In genomic region chr4:26568446-26568994, GRCh38 we compare ENCODE assay signal across 1 cellular context.
TF ChIP-seq lines count a peak whose summit lies in the region.

No MANE protein-coding gene starts in this region.

TF ChIP-seq in SK-N-SH, 30 proteins besides CTCF, POLR2A, EP300 and RAD21 (continued from another document):
- no peak for TF ChIP-seq SIN3A (IDR thresholded peaks at IDR 0.05; ENCODE audit: borderline replicate concordance, low read depth, low read length)
- no peak for TF ChIP-seq USF2 (IDR thresholded peaks at IDR 0.05; ENCODE audit: borderline replicate concordance, low read depth, low read length)
- 0 out of 2 replicates have a peak, but pooled peaks have one; percentile 41 for TF ChIP-seq POLR2AphosphoS5 (IDR thresholded peaks at IDR 0.05; ENCODE audit: low read depth, low read length)
- TF ChIP-seq RXRA (IDR thresholded peaks at IDR 0.05; ENCODE audit: borderline replicate concordance, low read depth), result 0 out of 2 replicates have a peak, but pooled peaks have one; percentile 40
- TF ChIP-seq MEF2A (IDR thresholded peaks at IDR 0.05; ENCODE audit: borderline replicate concordance, low read depth), result no peak; the same call in 1 of the 2 replicates
- TF ChIP-seq, protein P1, sequence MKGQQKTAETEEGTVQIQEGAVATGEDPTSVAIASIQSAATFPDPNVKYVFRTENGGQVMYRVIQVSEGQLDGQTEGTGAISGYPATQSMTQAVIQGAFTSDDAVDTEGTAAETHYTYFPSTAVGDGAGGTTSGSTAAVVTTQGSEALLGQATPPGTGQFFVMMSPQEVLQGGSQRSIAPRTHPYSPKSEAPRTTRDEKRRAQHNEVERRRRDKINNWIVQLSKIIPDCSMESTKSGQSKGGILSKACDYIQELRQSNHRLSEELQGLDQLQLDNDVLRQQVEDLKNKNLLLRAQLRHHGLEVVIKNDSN (IDR thresholded peaks at IDR 0.05; ENCODE audit: borderline replicate concordance, low read depth), result no peak
- TF ChIP-seq RCOR1 (IDR thresholded peaks at IDR 0.05; ENCODE audit: low read length), result no peak
- TF ChIP-seq YY1 (IDR thresholded peaks at IDR 0.05; ENCODE audit: low read depth), result no peak
- TF ChIP-seq GABPA (IDR thresholded peaks at IDR 0.05; ENCODE audit: low read depth), result no peak
- no peak for TF ChIP-seq GATA2 (CRISPR knock-in tag; IDR thresholded peaks at IDR 0.05)
- TF ChIP-seq REST (IDR thresholded peaks at IDR 0.05; ENCODE audit: low read depth, low read length), result no peak
- peak; percentile 79 for TF ChIP-seq FOXM1 (IDR thresholded peaks at IDR 0.05; ENCODE audit: low read depth)
- TF ChIP-seq FOSL2 (IDR thresholded peaks at IDR 0.05; ENCODE audit: borderline replicate concordance, low read depth), result peak; percentile 92
- TF ChIP-seq, protein P2, sequence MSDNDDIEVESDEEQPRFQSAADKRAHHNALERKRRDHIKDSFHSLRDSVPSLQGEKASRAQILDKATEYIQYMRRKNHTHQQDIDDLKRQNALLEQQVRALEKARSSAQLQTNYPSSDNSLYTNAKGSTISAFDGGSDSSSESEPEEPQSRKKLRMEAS (IDR thresholded peaks at IDR 0.05; ENCODE audit: low read depth), result no peak
- TF ChIP-seq NRF1 (IDR thresholded peaks at IDR 0.05; ENCODE audit: low read depth, low read length), result no peak
- TF ChIP-seq, protein P3, sequence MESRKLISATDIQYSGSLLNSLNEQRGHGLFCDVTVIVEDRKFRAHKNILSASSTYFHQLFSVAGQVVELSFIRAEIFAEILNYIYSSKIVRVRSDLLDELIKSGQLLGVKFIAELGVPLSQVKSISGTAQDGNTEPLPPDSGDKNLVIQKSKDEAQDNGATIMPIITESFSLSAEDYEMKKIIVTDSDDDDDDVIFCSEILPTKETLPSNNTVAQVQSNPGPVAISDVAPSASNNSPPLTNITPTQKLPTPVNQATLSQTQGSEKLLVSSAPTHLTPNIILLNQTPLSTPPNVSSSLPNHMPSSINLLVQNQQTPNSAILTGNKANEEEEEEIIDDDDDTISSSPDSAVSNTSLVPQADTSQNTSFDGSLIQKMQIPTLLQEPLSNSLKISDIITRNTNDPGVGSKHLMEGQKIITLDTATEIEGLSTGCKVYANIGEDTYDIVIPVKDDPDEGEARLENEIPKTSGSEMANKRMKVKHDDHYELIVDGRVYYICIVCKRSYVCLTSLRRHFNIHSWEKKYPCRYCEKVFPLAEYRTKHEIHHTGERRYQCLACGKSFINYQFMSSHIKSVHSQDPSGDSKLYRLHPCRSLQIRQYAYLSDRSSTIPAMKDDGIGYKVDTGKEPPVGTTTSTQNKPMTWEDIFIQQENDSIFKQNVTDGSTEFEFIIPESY (IDR thresholded peaks at IDR 0.05; ENCODE audit: borderline replicate concordance, low read depth), result no peak
- no peak for TF ChIP-seq TAF1 (IDR thresholded peaks at IDR 0.05; ENCODE audit: borderline replicate concordance, low read depth, low read length)
TF ChIP-seq in SK-N-SH: peak in this region for 10.
